Comparison of ENCODE assay signal across 25 cellular contexts in the genomic region with DNA sequence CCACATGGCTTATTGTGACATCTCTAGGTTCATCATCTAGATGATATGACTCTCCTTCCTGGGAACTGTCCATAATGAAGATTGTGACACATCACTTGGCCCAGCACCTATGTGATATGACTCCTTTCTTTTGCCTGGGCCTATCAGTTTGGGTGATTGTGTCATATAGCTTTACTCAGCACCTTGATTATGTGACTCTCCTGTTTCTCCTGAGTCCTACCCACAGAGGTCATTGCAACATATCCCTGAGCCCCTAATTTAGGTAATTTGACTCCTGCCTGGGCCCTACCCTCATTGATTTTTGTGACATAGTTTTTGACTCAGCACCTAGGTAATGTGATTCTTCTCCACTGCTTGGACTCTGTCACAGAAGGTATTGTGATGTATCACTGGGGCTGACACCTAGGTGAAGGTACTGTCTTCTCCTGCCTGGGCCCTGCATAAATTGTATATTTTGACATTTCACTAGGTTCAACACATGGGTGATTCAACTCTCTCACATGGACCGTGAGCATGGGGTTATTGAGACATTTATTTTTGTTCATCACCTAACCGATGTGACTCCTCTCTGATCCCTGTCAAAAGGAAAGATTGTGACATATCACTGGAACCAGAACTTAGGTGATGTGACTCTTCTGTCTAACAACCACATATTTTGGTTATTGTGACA. TPM values are rescaled to one million over a fixed set of nuclear protein-coding genes. Genes with fewer than 3 reads are reported as not detected.
A peak's percentile ranks its signal among the peaks of the same experiment; 100 is the strongest.
DNase-seq lines count a peak whose midpoint lies in the region; ATAC-seq and TF ChIP-seq lines count a peak whose summit lies in the region.
"Had no signal": no experiment of that assay in that cellular context is flagged by ENCODE, and none has a peak within 500 bp of the region (broad histone marks: within the 10 kb centered on the region; RNA-seq: fewer than 3 reads in every experiment).

No MANE protein-coding gene starts in this region.

- intact Hi-C loops in PC-9 (cut with micrococcal nuclease; ENCODE audit: unreplicated experiment) = no loop called here

- ATAC-seq in activated T-cell treated with anti-CD3 and anti-CD28 coated beads, Interleukin-2, amount 50 U/mL, for 72 hours (replicated peaks in 1 of 2) = peak; percentile 57 to 68
- ATAC-seq in stimulated activated effector memory CD8-positive, alpha-beta T cell treated with anti-CD3 and anti-CD28 coated beads, Interleukin-12 subunit alpha, Interleukin-12 subunit beta, amount 100 ng/mL, for 72 hours = peak; percentile 79
- ATAC-seq in HG03571 (IDR thresholded peaks at IDR 0.05; ENCODE audit: unreplicated experiment) = no peak
- ATAC-seq: effector memory CD8-positive, alpha-beta T cell; left colon; naive thymus-derived CD4-positive, alpha-beta T cell; right cardiac atrium; WTC11 had no signal

- TF ChIP-seq CTCF in PC-9 (conservative IDR thresholded peaks at IDR 0.05) = no peak

- H3K9me3 Mint-ChIP-seq in activated T-cell treated with anti-CD3 and anti-CD28 coated beads, Interleukin-2, amount 50 U/mL, for 72 hours = no peaks in the 10 kb centered on the region
- H3K9me3 Mint-ChIP-seq in stimulated activated effector memory CD8-positive, alpha-beta T cell treated with anti-CD3 and anti-CD28 coated beads, Interleukin-12 subunit alpha, Interleukin-12 subunit beta, amount 100 ng/mL, for 72 hours = no peaks in the 10 kb centered on the region
- H3K9me3 Mint-ChIP-seq: brain; effector memory CD8-positive, alpha-beta T cell; WTC11 had no signal

- no peaks in the 10 kb centered on the region for H3K27me3 Mint-ChIP-seq in activated T-cell treated with anti-CD3 and anti-CD28 coated beads, Interleukin-2, amount 50 U/mL, for 72 hours (ENCODE audit: low read depth)
- H3K27me3 Mint-ChIP-seq: activated CD4-positive, alpha-beta memory T cell treated with anti-CD3 and anti-CD28 coated beads, Interleukin-2, amount 10 ng/mL, durations not matched to agents 7 days and 5 days; brain; effector memory CD8-positive, alpha-beta T cell; naive thymus-derived CD4-positive, alpha-beta T cell had no signal

- CTCF ChIA-PET in PC-9 (lab: Charles Lee) = no interaction called here

- H3K4me1 Mint-ChIP-seq in activated T-cell treated with anti-CD3 and anti-CD28 coated beads, Interleukin-2, amount 50 U/mL, for 72 hours (ENCODE audit: low read depth) = peaks cover 30% of the 10 kb centered on the region
- peaks cover 33% of the 10 kb centered on the region for H3K4me1 Mint-ChIP-seq in stimulated activated effector memory CD8-positive, alpha-beta T cell treated with anti-CD3 and anti-CD28 coated beads, Interleukin-12 subunit alpha, Interleukin-12 subunit beta, amount 100 ng/mL, for 72 hours
- H3K4me1 Mint-ChIP-seq: brain, WTC11 had no signal

- no peaks in the 10 kb centered on the region for H3K79me2 ChIP-seq in PC-9 (ENCODE audit: low read depth)

- H3K4me1 ChIP-seq in PC-9 (replicated peaks; ENCODE audit: insufficient read depth) = peaks cover 16% of the 10 kb centered on the region
- H3K4me1 ChIP-seq: uterus had no signal

- H3K9me2 ChIP-seq in PC-9 (ENCODE audit: insufficient read depth) = no peaks in the 10 kb centered on the region

- H2AFZ ChIP-seq in PC-9 = no peak overlapping the region

- peak in 1 of 2 donors; percentile 26 for DNase-seq in activated T-cell treated with anti-CD3 and anti-CD28 coated beads, Interleukin-2, amount 50 U/mL, for 72 hours
- DNase-seq in activated T-cell treated with anti-CD3 and anti-CD28 coated beads for 4 hours (no peak), PC-9 (peak in 1 of 2 experiments; percentile 90), epithelial cell of prostate (ENCODE audit: low read depth, low spot score) (no peak), HuH-7.5 (ENCODE audit: low spot score) (no peak), NCI-H1694 treated with DMSO at 0.1 percent for 48 hours (lab: John Stamatoyannopoulos, UW) (no peak)
- DNase-seq in stimulated activated effector memory CD8-positive, alpha-beta T cell treated with anti-CD3 and anti-CD28 coated beads, Interleukin-12 subunit alpha, Interleukin-12 subunit beta, amount 100 ng/mL, for 72 hours (ENCODE audit: low spot score in 2 of 2) = no peak
- DNase-seq: ACHN; activated CD4-positive, alpha-beta memory T cell treated with anti-CD3 and anti-CD28 coated beads, Interleukin-2, amount 10 ng/mL, durations not matched to agents 7 days and 5 days; C1 segment of cervical spinal cord; effector memory CD8-positive, alpha-beta T cell; GOT3; head of caudate nucleus; left colon; MM.1S; naive thymus-derived CD4-positive, alpha-beta T cell; NCI-H146; ovary; right cardiac atrium; substantia nigra; T-helper 9 cell; uterus had no signal

- POLR2A ChIA-PET in PC-9 (lab: Charles Lee; ENCODE audit: unreplicated experiment) = no interaction called here

- H3K9me3 ChIP-seq in PC-9 (ENCODE audit: insufficient read depth, low read depth) = peaks cover 19% of the 10 kb centered on the region
- H3K9me3 ChIP-seq: ovary, uterus had no signal

- H4K20me1 ChIP-seq in PC-9 (ENCODE audit: insufficient read depth) = no peaks in the 10 kb centered on the region

- H3K27ac Mint-ChIP-seq in activated T-cell treated with anti-CD3 and anti-CD28 coated beads, Interleukin-2, amount 50 U/mL, for 72 hours = peak overlapping the region; percentile 91
- H3K27ac Mint-ChIP-seq in stimulated activated effector memory CD8-positive, alpha-beta T cell treated with anti-CD3 and anti-CD28 coated beads, Interleukin-12 subunit alpha, Interleukin-12 subunit beta, amount 100 ng/mL, for 72 hours = peak overlapping the region; percentile 66
- H3K27ac Mint-ChIP-seq: activated CD4-positive, alpha-beta memory T cell treated with anti-CD3 and anti-CD28 coated beads, Interleukin-2, amount 10 ng/mL, durations not matched to agents 7 days and 5 days; WTC11 had no signal

- no TSS peak for BruUV-seq in PC-9 (replicated peaks; lab: Mats Ljungman, UMichigan)

- H3K36me3 Mint-ChIP-seq in activated T-cell treated with anti-CD3 and anti-CD28 coated beads, Interleukin-2, amount 50 U/mL, for 72 hours (ENCODE audit: insufficient read depth in 2 of 2) = peaks cover 23 to 29% of the 10 kb centered on the region in 2 donors
- peaks cover 30% of the 10 kb centered on the region for H3K36me3 Mint-ChIP-seq in stimulated activated effector memory CD8-positive, alpha-beta T cell treated with anti-CD3 and anti-CD28 coated beads, Interleukin-12 subunit alpha, Interleukin-12 subunit beta, amount 100 ng/mL, for 72 hours

- H3K27me3 ChIP-seq in PC-9 (ENCODE audit: insufficient read depth, low read depth) = no peaks in the 10 kb centered on the region
- H3K27me3 ChIP-seq: ovary, uterus had no signal

- no peak overlapping the region for H3K4me3 Mint-ChIP-seq in activated T-cell treated with anti-CD3 and anti-CD28 coated beads, Interleukin-2, amount 50 U/mL, for 72 hours
- H3K4me3 Mint-ChIP-seq in stimulated activated effector memory CD8-positive, alpha-beta T cell treated with anti-CD3 and anti-CD28 coated beads, Interleukin-12 subunit alpha, Interleukin-12 subunit beta, amount 100 ng/mL, for 72 hours = no peak overlapping the region
- H3K4me3 Mint-ChIP-seq: activated CD4-positive, alpha-beta memory T cell treated with anti-CD3 and anti-CD28 coated beads, Interleukin-2, amount 10 ng/mL, durations not matched to agents 7 days and 5 days; brain; effector memory CD8-positive, alpha-beta T cell; naive thymus-derived CD4-positive, alpha-beta T cell; WTC11 had no signal

- peak overlapping the region; percentile 56 for H3K27ac ChIP-seq in PC-9
- peak overlapping the region; percentile 74 for H3K27ac ChIP-seq in epithelial cell of prostate
- H3K27ac ChIP-seq: ovary, uterus had no signal

- peaks cover 22% of the 10 kb centered on the region; the same call in 1 of the 2 replicates for H3F3A ChIP-seq in PC-9 (ENCODE audit: insufficient read depth, low read depth)

- H3K4me2 ChIP-seq in PC-9 = no peak overlapping the region

- H3K4me3 ChIP-seq in PC-9 = no peak overlapping the region
- H3K4me3 ChIP-seq: ovary, uterus had no signal

- peaks cover 39% of the 10 kb centered on the region for H3K36me3 ChIP-seq in PC-9 (ENCODE audit: low read depth)
- H3K36me3 ChIP-seq: ovary, uterus had no signal

RNA-seq across cellular contexts. Expression of gene ZNF254, which starts 26.2 kb away (rescaled TPM):
- total RNA-seq in activated T-cell treated with anti-CD3 and anti-CD28 coated beads, Interleukin-2, amount 50 U/mL, for 72 hours = 10 to 100 TPM; 13.3 to 14.9 TPM
- 11.6 and 12.5 TPM in 2 replicates for total RNA-seq in PC-9 (2021)
